15 cellular contexts compared by ENCODE assay signal in the genomic region with DNA sequence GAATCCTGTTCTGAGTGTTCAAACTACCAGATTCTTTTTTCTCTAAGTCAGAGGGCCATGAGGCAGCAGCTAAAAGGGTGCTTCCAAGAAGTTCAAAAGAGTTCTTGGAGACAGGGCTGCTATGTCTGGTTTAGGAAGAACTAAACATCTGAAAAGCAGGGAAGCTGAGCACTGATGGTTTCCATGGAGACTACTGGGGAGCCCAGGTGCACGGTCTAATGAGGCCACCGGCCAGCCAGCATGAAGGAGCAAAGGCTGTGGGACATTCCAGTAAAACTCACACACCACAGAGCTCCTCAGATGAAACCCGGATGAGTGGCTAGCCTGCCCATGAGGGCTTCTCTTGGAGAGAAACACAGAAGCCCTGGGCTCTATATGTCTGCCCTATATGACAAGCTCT.
"Had no signal": no experiment of that assay in that cellular context is flagged by ENCODE, and none has a peak within 500 bp of the region (broad histone marks: within the 10 kb centered on the region; RNA-seq: fewer than 3 reads in every experiment).

No MANE protein-coding gene starts in this region.

- H3K4me3 ChIP-seq: left lung, lung, thoracic aorta, upper lobe of right lung had no signal

- DNase-seq: activated CD4-positive, alpha-beta T cell treated with anti-CD3 and anti-CD28 coated beads for 1 hour; activated T-cell treated with anti-CD3 and anti-CD28 coated beads, Interleukin-2, amount 50 U/mL, for 1 hour; aorta; effector memory CD4-positive, alpha-beta T cell; foreskin keratinocyte; immature natural killer cell; left lung; naive thymus-derived CD4-positive, alpha-beta T cell; stimulated activated CD4-positive, alpha-beta T cell treated with anti-CD3 and anti-CD28 coated beads, Interleukin-4, amount 100 ng/mL, for 1 hour; stimulated activated naive CD4-positive, alpha-beta T cell treated with Interleukin-2 at 50 U/mL for 16 hours; upper lobe of right lung; WERI-Rb-1 had no signal

- H3K27me3 ChIP-seq: foreskin keratinocyte, left lung, upper lobe of right lung had no signal

- H3K4me1 ChIP-seq: foreskin keratinocyte, left lung, upper lobe of right lung had no signal

- H3K9me3 ChIP-seq: upper lobe of right lung had no signal

- ATAC-seq: activated T-helper 17 cell treated with anti-CD3 and anti-CD28 coated beads, Interleukin-2, amount 50 U/mL, for 72 hours; foreskin keratinocyte; left lung; naive thymus-derived CD4-positive, alpha-beta T cell; upper lobe of right lung had no signal

- H3K36me3 ChIP-seq: left lung, thoracic aorta, upper lobe of right lung, WERI-Rb-1 had no signal

- H3K27ac ChIP-seq: foreskin keratinocyte, left lung, thoracic aorta, upper lobe of right lung, WERI-Rb-1 had no signal
